In the genomic region with DNA sequence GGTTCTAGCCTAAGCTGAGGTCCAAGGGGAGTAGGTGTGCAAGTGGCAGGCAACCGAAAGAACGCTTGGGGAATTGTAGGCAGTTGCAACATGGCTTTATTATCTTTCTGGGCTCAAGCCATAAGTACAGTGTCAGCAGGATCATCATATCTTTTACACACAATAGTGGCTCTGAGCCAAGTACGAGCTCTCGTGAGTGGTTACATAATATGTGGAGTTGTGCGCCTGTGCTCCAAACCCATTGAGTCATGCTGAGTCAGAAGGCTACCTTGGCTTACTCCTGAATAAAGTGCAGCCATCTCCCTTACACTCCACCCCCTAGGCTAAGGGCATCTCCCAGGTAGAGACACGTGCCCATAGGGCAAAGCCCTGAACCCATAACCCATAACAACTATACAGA, we compare ENCODE assay signal across 17 cellular contexts.
DNase-seq lines count a peak whose midpoint lies in the region; ATAC-seq and TF ChIP-seq lines count a peak whose summit lies in the region.
"Had no signal": no experiment of that assay in that cellular context is flagged by ENCODE, and none has a peak within 500 bp of the region (broad histone marks: within the 10 kb centered on the region; RNA-seq: fewer than 3 reads in every experiment).

No MANE protein-coding gene starts in this region.

- no peak for TF ChIP-seq POLR2A in HCT116 (IDR thresholded peaks at IDR 0.05; ENCODE audit: borderline replicate concordance, extremely low read depth, insufficient read depth, insufficient read length)

- intact Hi-C loops in HCT116 (cut with micrococcal nuclease) (no loop called here), PC-9 (cut with micrococcal nuclease; ENCODE audit: unreplicated experiment) (no loop called here)

- CTCF ChIA-PET in HCT116 (lab: Charles Lee) = no interaction called here
- CTCF ChIA-PET in PC-9 (lab: Charles Lee) = no interaction called here

- RAD21 ChIA-PET in HCT116 (lab: Charles Lee; ENCODE audit: low non-redundant PET in 1 of 2, low total read pairs in 2 of 2, uncharacterized antibody in 2 of 2, unreplicated experiment in 2 of 2) = no interaction called here

- TF ChIP-seq CTCF in HCT116 (IDR thresholded peaks at IDR 0.05 in 2 of 3, conservative IDR thresholded peaks at IDR 0.05 in 1 of 3; ENCODE audit: borderline replicate concordance in 1 of 3, insufficient read depth in 1 of 3, low read depth in 2 of 3, low read length in 2 of 3) (no peak), PC-9 (conservative IDR thresholded peaks at IDR 0.05) (no peak)

- POLR2A ChIA-PET in HCT116 (lab: Charles Lee) = no interaction called here
- POLR2A ChIA-PET in PC-9 (lab: Charles Lee; ENCODE audit: unreplicated experiment) = no interaction called here

- ATAC-seq in HCT116 (peak; percentile 44; the same call in 1 of the 2 replicates), GM21576 (IDR thresholded peaks at IDR 0.05; ENCODE audit: unreplicated experiment) (no peak)
- ATAC-seq: activated T-helper 17 cell treated with anti-CD3 and anti-CD28 coated beads, Interleukin-2, amount 50 U/mL, for 72 hours had no signal

- H4K20me1 ChIP-seq in HCT116 (ENCODE audit: insufficient read depth) = no peaks in the 10 kb centered on the region
- no peaks in the 10 kb centered on the region for H4K20me1 ChIP-seq in PC-9 (ENCODE audit: insufficient read depth)

- no peak for TF ChIP-seq RAD21 in HCT116 (IDR thresholded peaks at IDR 0.05; ENCODE audit: low read depth)

- H2AFZ ChIP-seq in HCT116 (ENCODE audit: low read depth, low read length, poor library complexity, severe bottlenecking) (no peak overlapping the region), PC-9 (no peak overlapping the region)

- H3K9me3 ChIP-seq in HCT116 (ENCODE audit: control insufficient read depth in 1 of 2, insufficient read depth in 1 of 2, low read depth in 1 of 2, low read length in 2 of 2) (no peaks in the 10 kb centered on the region), PC-9 (ENCODE audit: insufficient read depth, low read depth) (0 out of 2 replicates have a peak, but pooled peaks cover 5% of the 10 kb centered on the region)
- H3K9me3 ChIP-seq: Peyer's patch had no signal

- H3F3A ChIP-seq in PC-9 (ENCODE audit: insufficient read depth, low read depth) = peaks cover 2% of the 10 kb centered on the region; the same call in 1 of the 2 replicates

- H3K27ac ChIP-seq in HCT116 (ENCODE audit: low read depth, low read length) (no peak overlapping the region), PC-9 (no peak overlapping the region), epithelial cell of prostate (no peak overlapping the region)
- H3K27ac ChIP-seq: Peyer's patch had no signal

- H3K4me1 ChIP-seq in HCT116 (ENCODE audit: control insufficient read depth in 1 of 2, insufficient read depth in 2 of 2, low read length in 2 of 2) (peaks cover 0 to 5% of the 10 kb centered on the region in 2 experiments; a peak in 2 of 4 replicates), PC-9 (replicated peaks; ENCODE audit: insufficient read depth) (peaks cover 10% of the 10 kb centered on the region)
- H3K4me1 ChIP-seq: Peyer's patch had no signal

- H3K4me3 ChIP-seq in HCT116 (replicated peaks in 1 of 2; ENCODE audit: low read depth in 1 of 2, low read length in 2 of 2) (no peak overlapping the region), PC-9 (no peak overlapping the region)
- H3K4me3 ChIP-seq: Peyer's patch had no signal

- DNase-seq in A172 (ENCODE audit: low spot score) (peak; percentile 54), HCT116 (ENCODE audit: low read depth, low spot score) (no peak), PC-9 (peak; percentile 22 to 50), epithelial cell of prostate (ENCODE audit: low read depth, low spot score) (peak; percentile 71), retina (no peak), NCI-H345 treated with DMSO at 0.1 percent for 48 hours (lab: John Stamatoyannopoulos, UW; ENCODE audit: unreplicated experiment) (no peak), NCI-H2227 (lab: John Stamatoyannopoulos, UW; ENCODE audit: unreplicated experiment) (no peak)
- DNase-seq: activated CD4-positive, alpha-beta memory T cell treated with anti-CD3 and anti-CD28 coated beads, Interleukin-2, amount 10 ng/mL, durations not matched to agents 7 days and 5 days; COR-L47; foreskin melanocyte; midbrain; NCI-H1048; NCI-H446 treated with DMSO at 0.1 percent for 48 hours; Peyer's patch; substantia nigra had no signal

- H3K4me2 ChIP-seq in HCT116 (ENCODE audit: low read length) (no peak overlapping the region), PC-9 (no peak overlapping the region; the same call in 1 of the 2 replicates)

- no peak overlapping the region for H3K9ac ChIP-seq in HCT116 (ENCODE audit: low read length)

- no peaks in the 10 kb centered on the region for H3K36me3 ChIP-seq in HCT116 (ENCODE audit: control insufficient read depth in 1 of 2, insufficient read depth in 2 of 2, low read length in 2 of 2)
- H3K36me3 ChIP-seq in PC-9 (ENCODE audit: low read depth) = no peaks in the 10 kb centered on the region
- H3K36me3 ChIP-seq: Peyer's patch had no signal

- H3K27me3 ChIP-seq in HCT116 (ENCODE audit: insufficient read depth, low read length) (no peaks in the 10 kb centered on the region), PC-9 (ENCODE audit: insufficient read depth, low read depth) (no peaks in the 10 kb centered on the region)
- H3K27me3 ChIP-seq: Peyer's patch had no signal

- H3K9me2 ChIP-seq in HCT116 (ENCODE audit: insufficient read depth) (no peaks in the 10 kb centered on the region), PC-9 (ENCODE audit: insufficient read depth) (no peaks in the 10 kb centered on the region)

- BruUV-seq in HCT116 (replicated peaks; lab: Mats Ljungman, UMichigan) = no TSS peak
- BruUV-seq in PC-9 (replicated peaks; lab: Mats Ljungman, UMichigan) = no TSS peak

- no peaks in the 10 kb centered on the region for H3K79me2 ChIP-seq in HCT116 (ENCODE audit: insufficient read depth, low read length)
- no peaks in the 10 kb centered on the region for H3K79me2 ChIP-seq in PC-9 (ENCODE audit: low read depth)

TF ChIP-seq in HCT116, 20 proteins besides CTCF, POLR2A, EP300 and RAD21 (continues in another document):
- TF ChIP-seq CBX3 (IDR thresholded peaks at IDR 0.05; ENCODE audit: low read depth) (no peak), POLR2AphosphoS5 (IDR thresholded peaks at IDR 0.05; ENCODE audit: low read depth, low read length) (no peak), ELF1 (IDR thresholded peaks at IDR 0.05; ENCODE audit: borderline replicate concordance, low read depth) (no peak), FOSL1 (IDR thresholded peaks at IDR 0.05; ENCODE audit: low read depth) (no peak), SIN3A (IDR thresholded peaks at IDR 0.05; ENCODE audit: low read depth) (no peak), SRF (IDR thresholded peaks at IDR 0.05; ENCODE audit: low read depth) (no peak), YY1 (IDR thresholded peaks at IDR 0.05; ENCODE audit: extremely low read depth, insufficient replicate concordance, low read depth, low read length) (no peak), ZFX (IDR thresholded peaks at IDR 0.05) (no peak), EZH2 (IDR thresholded peaks at IDR 0.05) (no peak), JUND (IDR thresholded peaks at IDR 0.05) (no peak), EGR1 (IDR thresholded peaks at IDR 0.05; ENCODE audit: low read depth) (no peak), TCF7L2 (IDR thresholded peaks at IDR 0.05; ENCODE audit: borderline replicate concordance, extremely low read depth, insufficient read depth, insufficient read length) (no peak), CEBPB (IDR thresholded peaks at IDR 0.05; ENCODE audit: low read depth) (no peak), ZNF274 (IDR thresholded peaks at IDR 0.05; ENCODE audit: low read depth, low read length) (no peak)
- TF ChIP-seq, protein P1, sequence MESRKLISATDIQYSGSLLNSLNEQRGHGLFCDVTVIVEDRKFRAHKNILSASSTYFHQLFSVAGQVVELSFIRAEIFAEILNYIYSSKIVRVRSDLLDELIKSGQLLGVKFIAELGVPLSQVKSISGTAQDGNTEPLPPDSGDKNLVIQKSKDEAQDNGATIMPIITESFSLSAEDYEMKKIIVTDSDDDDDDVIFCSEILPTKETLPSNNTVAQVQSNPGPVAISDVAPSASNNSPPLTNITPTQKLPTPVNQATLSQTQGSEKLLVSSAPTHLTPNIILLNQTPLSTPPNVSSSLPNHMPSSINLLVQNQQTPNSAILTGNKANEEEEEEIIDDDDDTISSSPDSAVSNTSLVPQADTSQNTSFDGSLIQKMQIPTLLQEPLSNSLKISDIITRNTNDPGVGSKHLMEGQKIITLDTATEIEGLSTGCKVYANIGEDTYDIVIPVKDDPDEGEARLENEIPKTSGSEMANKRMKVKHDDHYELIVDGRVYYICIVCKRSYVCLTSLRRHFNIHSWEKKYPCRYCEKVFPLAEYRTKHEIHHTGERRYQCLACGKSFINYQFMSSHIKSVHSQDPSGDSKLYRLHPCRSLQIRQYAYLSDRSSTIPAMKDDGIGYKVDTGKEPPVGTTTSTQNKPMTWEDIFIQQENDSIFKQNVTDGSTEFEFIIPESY (IDR thresholded peaks at IDR 0.05; ENCODE audit: extremely low read depth, insufficient replicate concordance, low read length) = no peak
- TF ChIP-seq, protein P2, sequence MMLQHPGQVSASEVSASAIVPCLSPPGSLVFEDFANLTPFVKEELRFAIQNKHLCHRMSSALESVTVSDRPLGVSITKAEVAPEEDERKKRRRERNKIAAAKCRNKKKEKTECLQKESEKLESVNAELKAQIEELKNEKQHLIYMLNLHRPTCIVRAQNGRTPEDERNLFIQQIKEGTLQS (IDR thresholded peaks at IDR 0.05) = no peak

Comparison
In these comparisons a context has a peak if more than half of its experiments do, and no peak if none do; other contexts are left out.
1. DNase-seq: peak in A172 (single experiment), PC-9 (2 of 2) and epithelial cell of prostate (single experiment); none in HCT116 (single experiment), retina (single experiment), NCI-H345 treated with DMSO at 0.1 percent for 48 hours (single experiment) and NCI-H2227 (single experiment).